Comparison of ENCODE assay signal across 7 cellular contexts in the genomic region with DNA sequence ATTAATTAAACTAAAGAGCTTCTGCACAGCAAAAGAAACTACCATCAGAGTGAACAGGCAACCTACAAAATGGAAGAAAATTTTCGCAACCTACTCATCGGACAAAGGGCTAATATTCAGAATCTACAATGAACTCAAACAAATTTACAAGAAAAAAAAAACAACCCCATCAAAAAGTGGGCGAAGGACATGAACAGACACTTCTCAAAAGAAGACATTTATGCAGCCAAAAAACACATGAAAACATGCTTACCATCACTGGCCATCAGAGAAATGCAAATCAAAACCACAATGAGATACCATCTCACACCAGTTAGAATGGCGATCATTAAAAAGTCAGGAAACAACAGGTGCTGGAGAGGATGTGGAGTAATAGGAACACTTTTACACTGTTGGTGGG.
DNase-seq lines count a peak whose midpoint lies in the region; ATAC-seq and TF ChIP-seq lines count a peak whose summit lies in the region.
"Not testable (repeated sequence)": the region's sequence is repeated elsewhere in the genome, so short reads cannot be mapped to it uniquely, and the experiment has no call there.

No MANE protein-coding gene starts in this region.

- peaks cover 13% of the 10 kb centered on the region for H3K27me3 ChIP-seq in CD8-positive, alpha-beta T cell (ENCODE audit: insufficient read depth, low read length)
- H3K27me3 ChIP-seq in neural progenitor cell: peaks cover 99% of the 10 kb centered on the region

- ATAC-seq in CD8-positive, alpha-beta T cell; T-cell (replicated peaks in 1 of 4); effector memory CD8-positive, alpha-beta T cell (replicated peaks); natural killer cell: not testable (repeated sequence)

- peaks cover 37% of the 10 kb centered on the region for H3K27me3 Mint-ChIP-seq in CD8-positive, alpha-beta T cell (ENCODE audit: low read depth)
- H3K27me3 Mint-ChIP-seq in T-cell: peaks cover 33 to 50% of the 10 kb centered on the region in 2 donors
- H3K27me3 Mint-ChIP-seq in activated T-cell treated with anti-CD3 and anti-CD28 coated beads, Interleukin-2, amount 50 U/mL, for 24 hours: peaks cover 43% of the 10 kb centered on the region
- H3K27me3 Mint-ChIP-seq in activated naive CD8-positive, alpha-beta T cell: peaks cover 22% of the 10 kb centered on the region
- peaks cover 26 to 41% of the 10 kb centered on the region in 2 donors for H3K27me3 Mint-ChIP-seq in effector memory CD8-positive, alpha-beta T cell
- peaks cover 42 to 53% of the 10 kb centered on the region in 2 donors for H3K27me3 Mint-ChIP-seq in natural killer cell (ENCODE audit: low read depth in 2 of 2)
- H3K27me3 Mint-ChIP-seq in neural progenitor cell (ENCODE audit: insufficient read depth, low read depth): peaks cover 25% of the 10 kb centered on the region

- not testable (repeated sequence) for H3K36me3 Mint-ChIP-seq in CD8-positive, alpha-beta T cell; T-cell; activated T-cell treated with anti-CD3 and anti-CD28 coated beads, Interleukin-2, amount 50 U/mL, for 24 hours (ENCODE audit: low read depth); activated naive CD8-positive, alpha-beta T cell; effector memory CD8-positive, alpha-beta T cell (ENCODE audit: insufficient read depth); natural killer cell; neural progenitor cell

- H3K4me1 ChIP-seq in CD8-positive, alpha-beta T cell (ENCODE audit: insufficient read depth, low read length): peaks cover 17% of the 10 kb centered on the region
- H3K4me1 ChIP-seq in neural progenitor cell: not testable (repeated sequence)

- not testable (repeated sequence) for H3K9me3 ChIP-seq in CD8-positive, alpha-beta T cell (ENCODE audit: low read length); neural progenitor cell (ENCODE audit: low read depth)

- not testable (repeated sequence) for H3K4me3 ChIP-seq in CD8-positive, alpha-beta T cell (ENCODE audit: low read depth, low read length); neural progenitor cell

- H3K27ac ChIP-seq in CD8-positive, alpha-beta T cell (ENCODE audit: low read depth, low read length); neural progenitor cell: not testable (repeated sequence)

- CTCF ChIA-PET in CD8-positive, alpha-beta T cell (lab: Charles Lee): interaction anchor here (0.9 kb wide), 1 partner anchor 10 kb away, joined by 3 read pairs; no protein-coding TSS in a partner anchor
- CTCF ChIA-PET in T-cell (lab: Charles Lee): not testable (repeated sequence)

- H3K4me2 ChIP-seq in neural progenitor cell: not testable (repeated sequence)

- H3K4me1 Mint-ChIP-seq in CD8-positive, alpha-beta T cell (ENCODE audit: low read depth); T-cell; activated naive CD8-positive, alpha-beta T cell (ENCODE audit: low read depth); effector memory CD8-positive, alpha-beta T cell (ENCODE audit: low read depth in 2 of 2); natural killer cell; neural progenitor cell: not testable (repeated sequence)
- peaks cover 19% of the 10 kb centered on the region for H3K4me1 Mint-ChIP-seq in activated T-cell treated with anti-CD3 and anti-CD28 coated beads, Interleukin-2, amount 50 U/mL, for 24 hours (ENCODE audit: low read depth)

- peaks cover 12% of the 10 kb centered on the region for H3F3A ChIP-seq in neural progenitor cell (ENCODE audit: low read depth)

- H3K9ac ChIP-seq in neural progenitor cell: not testable (repeated sequence)

- H3K27ac Mint-ChIP-seq in CD8-positive, alpha-beta T cell; T-cell; activated T-cell treated with anti-CD3 and anti-CD28 coated beads, Interleukin-2, amount 50 U/mL, for 24 hours; activated naive CD8-positive, alpha-beta T cell; effector memory CD8-positive, alpha-beta T cell; natural killer cell; neural progenitor cell: not testable (repeated sequence)

- peaks cover 11% of the 10 kb centered on the region for H4K20me1 ChIP-seq in neural progenitor cell (ENCODE audit: low read depth)

- intact Hi-C loops in CD8-positive, alpha-beta T cell (cut with DNase I, micrococcal nuclease): loop anchor here in 1 of 2 experiments (5.0 to 10.0 kb wide), 2 partner anchors 120 to 177 kb away; partner anchors contain the start of gene LMLN
- intact Hi-C loops in natural killer cell (cut with micrococcal nuclease): loop anchor here (10.0 kb wide), 1 partner anchor 177 kb away; no protein-coding TSS in a partner anchor

- H3K9me3 Mint-ChIP-seq in CD8-positive, alpha-beta T cell; T-cell; activated T-cell treated with anti-CD3 and anti-CD28 coated beads, Interleukin-2, amount 50 U/mL, for 24 hours; activated naive CD8-positive, alpha-beta T cell (ENCODE audit: low read depth); effector memory CD8-positive, alpha-beta T cell; natural killer cell; neural progenitor cell: not testable (repeated sequence)

- TF ChIP-seq CTCF in CD8-positive, alpha-beta T cell (IDR thresholded peaks at IDR 0.05); natural killer cell (IDR thresholded peaks at IDR 0.05); neural progenitor cell (IDR thresholded peaks at IDR 0.05): not testable (repeated sequence)

- POLR2A ChIA-PET in CD8-positive, alpha-beta T cell (lab: Charles Lee); T-cell (lab: Charles Lee): not testable (repeated sequence)

- not testable (repeated sequence) for H2AFZ ChIP-seq in neural progenitor cell (replicated peaks)

- not testable (repeated sequence) for H3K36me3 ChIP-seq in CD8-positive, alpha-beta T cell (ENCODE audit: insufficient read depth, low read length); neural progenitor cell

- not testable (repeated sequence) for H3K79me2 ChIP-seq in neural progenitor cell (ENCODE audit: low read depth)

- H3K4me3 Mint-ChIP-seq in CD8-positive, alpha-beta T cell: peak overlapping the region; percentile 51
- H3K4me3 Mint-ChIP-seq in T-cell (peak overlapping the region in 2 of 3 donors; percentile 24 to 53), natural killer cell (peak overlapping the region; percentile 67), neural progenitor cell (peak overlapping the region; percentile 78)
- peak overlapping the region; percentile 50 for H3K4me3 Mint-ChIP-seq in activated T-cell treated with anti-CD3 and anti-CD28 coated beads, Interleukin-2, amount 50 U/mL, for 24 hours
- peak overlapping the region; percentile 67 for H3K4me3 Mint-ChIP-seq in activated naive CD8-positive, alpha-beta T cell
- peak overlapping the region; percentile 49 for H3K4me3 Mint-ChIP-seq in effector memory CD8-positive, alpha-beta T cell

- not testable (repeated sequence) for DNase-seq in CD8-positive, alpha-beta T cell; T-cell; activated T-cell treated with anti-CD3 and anti-CD28 coated beads, Interleukin-2, amount 50 U/mL, for 24 hours; effector memory CD8-positive, alpha-beta T cell; natural killer cell; neural progenitor cell (ENCODE audit: low spot score)
